ENCODE assay signal across 9 cellular contexts in genomic region chr5:159330131-159330530, GRCh38. TPM values are rescaled to one million over a fixed set of nuclear protein-coding genes. Genes with fewer than 3 reads are reported as not detected.
DNase-seq lines count a peak whose midpoint lies in the region; ATAC-seq and TF ChIP-seq lines count a peak whose summit lies in the region.
"Had no signal": no experiment of that assay in that cellular context is flagged by ENCODE, and none has a peak within 500 bp of the region (broad histone marks: within the 10 kb centered on the region; RNA-seq: fewer than 3 reads in every experiment).

TSS of gene IL12B (minus strand) at chr5:159330487. CDS start at chr5:159326782, 3,705 bp downstream.

- CTCF ChIA-PET in activated CD8-positive, alpha-beta memory T cell treated with anti-CD3 and anti-CD28 coated beads, Interleukin-2, amount 10 ng/mL, durations not matched to agents 7 days and 5 days (lab: Charles Lee): no interaction called here

- H3K27ac ChIP-seq in foreskin keratinocyte: no peak within 1 kb of the TSS
- H3K27ac ChIP-seq in suprapubic skin: no peak within 1 kb of the TSS

- H3K9me3 ChIP-seq in T-helper 17 cell (ENCODE audit: control insufficient read depth, low read length, poor library complexity, severe bottlenecking): no peaks in the 10 kb centered on the region
- H3K9me3 ChIP-seq in suprapubic skin: no peaks in the 10 kb centered on the region

- H3K4me1 Mint-ChIP-seq in activated CD8-positive, alpha-beta memory T cell treated with anti-CD3 and anti-CD28 coated beads, Interleukin-2, amount 10 ng/mL, durations not matched to agents 7 days and 5 days: peaks cover 15% of the 10 kb centered on the region
- H3K4me1 Mint-ChIP-seq in T-helper 17 cell: peaks cover 13% of the 10 kb centered on the region

- H3K9me3 Mint-ChIP-seq in activated CD8-positive, alpha-beta memory T cell treated with anti-CD3 and anti-CD28 coated beads, Interleukin-2, amount 10 ng/mL, durations not matched to agents 7 days and 5 days (ENCODE audit: low read depth): no peaks in the 10 kb centered on the region

- peak within 1 kb of the TSS; percentile 49 for H3K4me3 ChIP-seq in suprapubic skin

- TF ChIP-seq POLR2A in suprapubic skin (IDR thresholded peaks at IDR 0.05): no peak

- no peak for TF ChIP-seq CTCF in foreskin keratinocyte (conservative IDR thresholded peaks at IDR 0.05)
- TF ChIP-seq CTCF in suprapubic skin (IDR thresholded peaks at IDR 0.05): no peak

- H3K36me3 Mint-ChIP-seq in activated CD8-positive, alpha-beta memory T cell treated with anti-CD3 and anti-CD28 coated beads, Interleukin-2, amount 10 ng/mL, durations not matched to agents 7 days and 5 days: no peaks in the 10 kb centered on the region
- no peaks in the 10 kb centered on the region for H3K36me3 Mint-ChIP-seq in T-helper 17 cell (ENCODE audit: low read depth)

- peaks cover 63% of the 10 kb centered on the region for H3K27me3 Mint-ChIP-seq in activated CD8-positive, alpha-beta memory T cell treated with anti-CD3 and anti-CD28 coated beads, Interleukin-2, amount 10 ng/mL, durations not matched to agents 7 days and 5 days
- H3K27me3 Mint-ChIP-seq in T-helper 17 cell: peaks cover 6% of the 10 kb centered on the region

- peak within 1 kb of the TSS; percentile 57 for H3K4me3 Mint-ChIP-seq in activated CD8-positive, alpha-beta memory T cell treated with anti-CD3 and anti-CD28 coated beads, Interleukin-2, amount 10 ng/mL, durations not matched to agents 7 days and 5 days
- H3K4me3 Mint-ChIP-seq in T-helper 17 cell: peak within 1 kb of the TSS; percentile 81

- no peak for ATAC-seq in activated CD8-positive, alpha-beta memory T cell treated with anti-CD3 and anti-CD28 coated beads, Interleukin-2, amount 10 ng/mL, durations not matched to agents 7 days and 5 days
- ATAC-seq in T-helper 17 cell (no peak), foreskin keratinocyte (peak; percentile 58)

- H3K4me1 ChIP-seq in foreskin keratinocyte: peaks cover 5% of the 10 kb centered on the region
- peaks cover 8% of the 10 kb centered on the region for H3K4me1 ChIP-seq in suprapubic skin

- TF ChIP-seq EP300 in suprapubic skin (IDR thresholded peaks at IDR 0.05): no peak

- no peak within 1 kb of the TSS for H3K27ac Mint-ChIP-seq in activated CD8-positive, alpha-beta memory T cell treated with anti-CD3 and anti-CD28 coated beads, Interleukin-2, amount 10 ng/mL, durations not matched to agents 7 days and 5 days
- H3K27ac Mint-ChIP-seq in T-helper 17 cell: peak within 1 kb of the TSS; percentile 82

- H3K36me3 ChIP-seq in suprapubic skin: no peaks in the 10 kb centered on the region

- WGBS in suprapubic skin: 35% methylated on average over 3 of the region's 3 CpGs

- DNase-seq in activated CD8-positive, alpha-beta memory T cell treated with anti-CD3 and anti-CD28 coated beads, Interleukin-2, amount 10 ng/mL, durations not matched to agents 7 days and 5 days: no peak
- DNase-seq in activated CD8-positive, alpha-beta memory T cell treated with anti-CD3 and anti-CD28 coated beads, Interleukin-2, amount 50 U/mL, for 48 hours: no peak
- DNase-seq in T-helper 17 cell (no peak), foreskin keratinocyte (peak in 1 of 2 donors; percentile 36), suprapubic skin (ENCODE audit: low spot score in 2 of 2) (no peak), epidermal melanocyte (ENCODE audit: insufficient read length, low spot score) (no peak), NCI-H1105 treated with DMSO at 0.1 percent for 48 hours (lab: John Stamatoyannopoulos, UW) (no peak), NCI-H526 treated with DMSO at 0.1 percent for 48 hours (lab: John Stamatoyannopoulos, UW) (no peak)

- H3K27me3 ChIP-seq in foreskin keratinocyte: no peaks in the 10 kb centered on the region
- H3K27me3 ChIP-seq in suprapubic skin: peaks cover 14% of the 10 kb centered on the region

RNA-seq across cellular contexts. Expression of gene IL12B, which starts in this region (rescaled TPM):
- total RNA-seq in activated CD8-positive, alpha-beta memory T cell treated with anti-CD3 and anti-CD28 coated beads, Interleukin-2, amount 10 ng/mL, durations not matched to agents 7 days and 5 days: under 1 TPM in 1 of 2 experiments, not detected in 1; 0.07 TPM
- total RNA-seq in T-helper 17 cell: not detected
- not detected in 2 replicates for total RNA-seq in foreskin keratinocyte
- not detected in 2 replicates for polyA plus RNA-seq in foreskin keratinocyte
- not detected for total RNA-seq in suprapubic skin
- total RNA-seq: HT-29 had no signal

Comparison
In these comparisons a context has a peak if more than half of its experiments do, and no peak if none do; other contexts are left out.
1. Peak in ATAC-seq in foreskin keratinocyte; RNA of the gene not detected or under 1 TPM.